ENCODE assay signal across 9 cellular contexts in genomic region chr19:27746691-27747380, GRCh38.
A peak's percentile ranks its signal among the peaks of the same experiment; 100 is the strongest.
DNase-seq lines count a peak whose midpoint lies in the region; ATAC-seq, FAIRE-seq and TF ChIP-seq lines count a peak whose summit lies in the region.
"Had no signal": no experiment of that assay in that cellular context is flagged by ENCODE, and none has a peak within 500 bp of the region (broad histone marks: within the 10 kb centered on the region; RNA-seq: fewer than 3 reads in every experiment).

No MANE protein-coding gene starts in this region.

- no peak overlapping the region for H3K4me3 Mint-ChIP-seq in osteocyte (ENCODE audit: unreplicated experiment)

- no peak for FAIRE-seq in H54 (lab: Jason Lieb, UNC)

- H3K9me3 Mint-ChIP-seq in osteocyte (ENCODE audit: unreplicated experiment) = peaks cover 7% of the 10 kb centered on the region

- peak; percentile 79 for DNase-seq in ELF-1 (ENCODE audit: low read depth, low spot score)
- peak; percentile 10 for DNase-seq in RPMI8226
- DNase-seq in globus pallidus (ENCODE audit: low spot score) = peak; percentile 5
- DNase-seq in osteocyte (ENCODE audit: extremely low spot score, unreplicated experiment) = peak; percentile 67
- DNase-seq in H54 (ENCODE audit: insufficient read length, low spot score) = no peak
- DNase-seq: activated CD4-positive, CD25-positive, alpha-beta regulatory T cell had no signal

- H3K36me3 Mint-ChIP-seq in osteocyte (ENCODE audit: unreplicated experiment) = peaks cover 35% of the 10 kb centered on the region

- H3K27me3 Mint-ChIP-seq in osteocyte (ENCODE audit: unreplicated experiment) = no peaks in the 10 kb centered on the region

- H3K27ac Mint-ChIP-seq in osteocyte (ENCODE audit: unreplicated experiment) = no peak overlapping the region

- ATAC-seq in GM21423 (IDR thresholded peaks at IDR 0.05; ENCODE audit: unreplicated experiment) (no peak), GM21528 (IDR thresholded peaks at IDR 0.05; ENCODE audit: low FRiP score, unreplicated experiment) (no peak), GM18498 (IDR thresholded peaks at IDR 0.05; ENCODE audit: unreplicated experiment) (no peak)

- H3K4me1 Mint-ChIP-seq in osteocyte (ENCODE audit: unreplicated experiment) = peaks cover 11% of the 10 kb centered on the region

- TF ChIP-seq CTCF in osteocyte (IDR thresholded peaks at IDR 0.05) = peak; percentile 26

- TF ChIP-seq POLR2A in H54 (IDR thresholded peaks at IDR 0.05; ENCODE audit: low read depth, low read length) = no peak
